Comparison of ENCODE assay signal across 1 cellular context in genomic region chr6:44192428-44193041, GRCh38.
TF ChIP-seq lines count a peak whose summit lies in the region.

No MANE protein-coding gene starts in this region.

TF ChIP-seq in GM12878, 131 proteins besides CTCF, POLR2A, EP300 and RAD21:
- TF ChIP-seq CEBPB (IDR thresholded peaks at IDR 0.05; ENCODE audit: borderline replicate concordance in 1 of 2, low read depth in 2 of 2, low read length in 2 of 2) (no peak), SIN3A (IDR thresholded peaks at IDR 0.05; ENCODE audit: low read depth, low read length) (no peak), IKZF1 (conservative IDR thresholded peaks at IDR 0.05) (no peak), SREBF2 (IDR thresholded peaks at IDR 0.05; ENCODE audit: low read length) (no peak), POLR2AphosphoS5 (IDR thresholded peaks at IDR 0.05; ENCODE audit: low read length) (no peak), NFIC (IDR thresholded peaks at IDR 0.05; ENCODE audit: low read depth, low read length) (no peak), MXI1 (IDR thresholded peaks at IDR 0.05; ENCODE audit: low read depth, low read length) (no peak), MEF2B (IDR thresholded peaks at IDR 0.05; ENCODE audit: partially characterized antibody, poor library complexity, severe bottlenecking) (no peak)
TF ChIP-seq in GM12878: peak in this region for 0.
